1 cellular context compared by ENCODE assay signal in genomic region chr6:43053545-43054205, GRCh38.
TF ChIP-seq lines count a peak whose summit lies in the region.

Gene CUL7 (minus strand): TSS chr6:43053851. CDS start chr6:43052788, 1,063 bp downstream.

TF ChIP-seq in HepG2, 621 proteins besides CTCF, POLR2A, EP300 and RAD21 (continued from another document and continues in another):
- TF ChIP-seq ZBTB39 (CRISPR knock-in tag; IDR thresholded peaks at IDR 0.05) = 0 out of 2 replicates have a peak, but pooled peaks have one; percentile 87
- TF ChIP-seq ZBTB7B (CRISPR knock-in tag; IDR thresholded peaks at IDR 0.05) = peak; percentile 84
- no peak for TF ChIP-seq U2AF2 (IDR thresholded peaks at IDR 0.05; ENCODE audit: low read depth, low read length)
- peak; percentile 80; the same call in 1 of the 2 replicates for TF ChIP-seq SRY (CRISPR knock-in tag; IDR thresholded peaks at IDR 0.05)
- no peak for TF ChIP-seq ONECUT2 (CRISPR knock-in tag; IDR thresholded peaks at IDR 0.05)
- TF ChIP-seq KLF16 (CRISPR knock-in tag; IDR thresholded peaks at IDR 0.05) = peak; percentile 68 to 99; a peak in 3 of 4 replicates
- no peak for TF ChIP-seq FOXO4 (CRISPR knock-in tag; conservative IDR thresholded peaks at IDR 0.05)
- peak; percentile 55 for TF ChIP-seq BORCS8-MEF2B (CRISPR knock-in tag; IDR thresholded peaks at IDR 0.05)
- TF ChIP-seq THYN1 (CRISPR knock-in tag; IDR thresholded peaks at IDR 0.05; ENCODE audit: borderline replicate concordance, low read depth) = no peak
- TF ChIP-seq PLSCR1 (CRISPR knock-in tag; IDR thresholded peaks at IDR 0.05; ENCODE audit: borderline replicate concordance) = no peak
- no peak; the same call in 1 of the 2 replicates for TF ChIP-seq ZFP90 (CRISPR knock-in tag; IDR thresholded peaks at IDR 0.05; ENCODE audit: borderline replicate concordance)
- peak; percentile 79 for TF ChIP-seq ZNF615 (CRISPR knock-in tag; IDR thresholded peaks at IDR 0.05; ENCODE audit: borderline replicate concordance)
- TF ChIP-seq MED13 (CRISPR knock-in tag; IDR thresholded peaks at IDR 0.05) = peak; percentile 74
- TF ChIP-seq SNAI1 (CRISPR knock-in tag; IDR thresholded peaks at IDR 0.05; ENCODE audit: borderline replicate concordance) = peak; percentile 84; the same call in 1 of the 2 replicates
- peak; percentile 70; the same call in 1 of the 2 replicates for TF ChIP-seq ZBTB34 (CRISPR knock-in tag; IDR thresholded peaks at IDR 0.05)
- TF ChIP-seq HNRNPH1 (optimal IDR thresholded peaks at IDR 0.05; ENCODE audit: low read depth, low read length) = peak; percentile 76
- TF ChIP-seq E2F2 (CRISPR knock-in tag; IDR thresholded peaks at IDR 0.05; ENCODE audit: borderline replicate concordance) = no peak
- TF ChIP-seq ZNF256 (CRISPR knock-in tag; conservative IDR thresholded peaks at IDR 0.05) = no peak
- no peak for TF ChIP-seq JUNB (CRISPR knock-in tag; IDR thresholded peaks at IDR 0.05; ENCODE audit: borderline replicate concordance)
- no peak for TF ChIP-seq ZNF296 (CRISPR knock-in tag; conservative IDR thresholded peaks at IDR 0.05)
- TF ChIP-seq CC2D1A (CRISPR knock-in tag; IDR thresholded peaks at IDR 0.05) = no peak
- TF ChIP-seq PTBP1 (IDR thresholded peaks at IDR 0.05; ENCODE audit: low read depth, low read length, poor library complexity, severe bottlenecking) = no peak
- peak; percentile 87 for TF ChIP-seq BRF2 (CRISPR knock-in tag; IDR thresholded peaks at IDR 0.05)
- TF ChIP-seq LRRFIP1 (CRISPR knock-in tag; conservative IDR thresholded peaks at IDR 0.05) = peak; percentile 88; the same call in 1 of the 2 replicates
- no peak for TF ChIP-seq FOSL1 (CRISPR knock-in tag; IDR thresholded peaks at IDR 0.05; ENCODE audit: borderline replicate concordance)
- TF ChIP-seq TBX2 (CRISPR knock-in tag; IDR thresholded peaks at IDR 0.05; ENCODE audit: borderline replicate concordance) = peak; percentile 97
- TF ChIP-seq FOXP1 (IDR thresholded peaks at IDR 0.05) = no peak
- TF ChIP-seq FOXP1 (CRISPR knock-in tag; IDR thresholded peaks at IDR 0.05) = peak; percentile 60
- no peak; the same call in 1 of the 2 replicates for TF ChIP-seq ZNF652 (CRISPR knock-in tag; IDR thresholded peaks at IDR 0.05; ENCODE audit: borderline replicate concordance, low read depth)
- no peak for TF ChIP-seq ATF7 (IDR thresholded peaks at IDR 0.05)
- peak; percentile 86; the same call in 1 of the 2 replicates for TF ChIP-seq ATF7 (CRISPR knock-in tag; IDR thresholded peaks at IDR 0.05)
- TF ChIP-seq TOPORS (CRISPR knock-in tag; IDR thresholded peaks at IDR 0.05) = peak; percentile 35; the same call in 1 of the 2 replicates
- TF ChIP-seq DRAP1 (CRISPR knock-in tag; IDR thresholded peaks at IDR 0.05) = peak; percentile 88
- TF ChIP-seq ZNF564 (CRISPR knock-in tag; IDR thresholded peaks at IDR 0.05) = peak; percentile 96
- TF ChIP-seq DMAP1 (CRISPR knock-in tag; IDR thresholded peaks at IDR 0.05) = peak; percentile 99
- no peak for TF ChIP-seq CHD4 (IDR thresholded peaks at IDR 0.05; ENCODE audit: borderline replicate concordance, low read length)
- no peak; the same call in 1 of the 2 replicates for TF ChIP-seq ZNF451 (CRISPR knock-in tag; IDR thresholded peaks at IDR 0.05)
- peak; percentile 96 for TF ChIP-seq ZNF703 (CRISPR knock-in tag; IDR thresholded peaks at IDR 0.05; ENCODE audit: borderline replicate concordance)
- 0 out of 2 replicates have a peak, but pooled peaks have one; percentile 67 for TF ChIP-seq CAMTA2 (CRISPR knock-in tag; IDR thresholded peaks at IDR 0.05; ENCODE audit: borderline replicate concordance)
- TF ChIP-seq SIN3B (IDR thresholded peaks at IDR 0.05; ENCODE audit: low read length) = no peak
- TF ChIP-seq CHD2 (IDR thresholded peaks at IDR 0.05; ENCODE audit: low read depth, low read length) = no peak
- no peak for TF ChIP-seq SCMH1 (CRISPR knock-in tag; IDR thresholded peaks at IDR 0.05; ENCODE audit: borderline replicate concordance)
- TF ChIP-seq KDM5A (IDR thresholded peaks at IDR 0.05; ENCODE audit: borderline replicate concordance, low read length) = 0 out of 2 replicates have a peak, but pooled peaks have one; percentile 65
- TF ChIP-seq ZNF232 (CRISPR knock-in tag; IDR thresholded peaks at IDR 0.05; ENCODE audit: borderline replicate concordance) = no peak
- no peak for TF ChIP-seq ZNF839 (CRISPR knock-in tag; IDR thresholded peaks at IDR 0.05; ENCODE audit: borderline replicate concordance)
- peak; percentile 97 for TF ChIP-seq MTERF4 (CRISPR knock-in tag; IDR thresholded peaks at IDR 0.05)
- no peak; the same call in 1 of the 2 replicates for TF ChIP-seq RERE (CRISPR knock-in tag; IDR thresholded peaks at IDR 0.05; ENCODE audit: low read depth)
- TF ChIP-seq POLR2AphosphoS5 (IDR thresholded peaks at IDR 0.05; ENCODE audit: low read depth, low read length) = peak; percentile 93
- no peak; the same call in 1 of the 2 replicates for TF ChIP-seq HCFC1 (IDR thresholded peaks at IDR 0.05; ENCODE audit: low read depth, low read length)
- peak; percentile 98 for TF ChIP-seq AKAP8 (CRISPR knock-in tag; IDR thresholded peaks at IDR 0.05)
